8 cellular contexts compared by ENCODE assay signal in genomic region chr10:102120987-102121738, GRCh38. TPM values are rescaled to one million over a fixed set of nuclear protein-coding genes. Genes with fewer than 3 reads are reported as not detected.
DNase-seq lines count a peak whose midpoint lies in the region; ATAC-seq and TF ChIP-seq lines count a peak whose summit lies in the region.

No MANE protein-coding gene starts in this region.

- H3K27me3 Mint-ChIP-seq in CD4-positive, CD25-positive, alpha-beta regulatory T cell: no peaks in the 10 kb centered on the region
- H3K27me3 Mint-ChIP-seq in activated naive CD4-positive, alpha-beta T cell treated with anti-CD3 and anti-CD28 coated beads, Interleukin-2, amount 50 U/mL, for 24 hours: no peaks in the 10 kb centered on the region

- H3K27ac Mint-ChIP-seq in CD4-positive, CD25-positive, alpha-beta regulatory T cell: peak overlapping the region; percentile 89 to 99 (median 96)
- H3K27ac Mint-ChIP-seq in activated naive CD4-positive, alpha-beta T cell treated with anti-CD3 and anti-CD28 coated beads, Interleukin-2, amount 50 U/mL, for 24 hours: peak overlapping the region; percentile 90

- H3K4me1 ChIP-seq in CD4-positive, CD25-positive, alpha-beta regulatory T cell (ENCODE audit: control insufficient read depth, insufficient read depth, low read length, poor library complexity, severe bottlenecking): peaks cover 49% of the 10 kb centered on the region
- peaks cover 46% of the 10 kb centered on the region for H3K4me1 ChIP-seq in HUES48 (ENCODE audit: control insufficient read depth, insufficient read depth, low read length)
- peaks cover 43 to 49% of the 10 kb centered on the region in 2 experiments for H3K4me1 ChIP-seq in neutrophil (ENCODE audit: control insufficient read depth in 1 of 2, insufficient read depth in 1 of 2, low read depth in 1 of 2, low read length in 1 of 2)

- H3K9ac ChIP-seq in HUES48 (ENCODE audit: low read depth, low read length): peak overlapping the region; percentile 74

- no peaks in the 10 kb centered on the region for H3K27me3 ChIP-seq in CD4-positive, CD25-positive, alpha-beta regulatory T cell (ENCODE audit: control insufficient read depth, insufficient read depth, low read length)
- H3K27me3 ChIP-seq in HUES48 (ENCODE audit: control insufficient read depth, insufficient read depth, low read length): no peaks in the 10 kb centered on the region
- H3K27me3 ChIP-seq in neutrophil: no peaks in the 10 kb centered on the region

- DNase-seq in CD4-positive, CD25-positive, alpha-beta regulatory T cell: no peak
- peak; percentile 48 for DNase-seq in glomerular visceral epithelial cell (ENCODE audit: extremely low spot score)
- no peak for DNase-seq in activated CD4-positive, CD25-positive, alpha-beta regulatory T cell treated with anti-CD3 and anti-CD28 coated beads, Interleukin-2, amount 50 U/mL, for 72 hours

- peak overlapping the region; percentile 81 for H3K4me3 ChIP-seq in CD4-positive, CD25-positive, alpha-beta regulatory T cell (ENCODE audit: low read depth, low read length)
- H3K4me3 ChIP-seq in HUES48 (ENCODE audit: low read depth, low read length): peak overlapping the region; percentile 81
- H3K4me3 ChIP-seq in neutrophil (ENCODE audit: low read depth in 1 of 2, low read length in 1 of 2): peak overlapping the region; percentile 86 to 91

- no peaks in the 10 kb centered on the region for H3K9me3 ChIP-seq in CD4-positive, CD25-positive, alpha-beta regulatory T cell (ENCODE audit: control insufficient read depth in 2 of 2, low read length in 2 of 2)
- H3K9me3 ChIP-seq in HUES48 (ENCODE audit: control insufficient read depth, insufficient read depth, low read length) (no peaks in the 10 kb centered on the region), neutrophil (no peaks in the 10 kb centered on the region)

- ATAC-seq in CD4-positive, CD25-positive, alpha-beta regulatory T cell (ENCODE audit: low read depth in 2 of 2): no peak
- no peak for ATAC-seq in HG02885 (IDR thresholded peaks at IDR 0.05; ENCODE audit: poor library complexity, unreplicated experiment)
- ATAC-seq in GM19351 (IDR thresholded peaks at IDR 0.05; ENCODE audit: unreplicated experiment): no peak

- no peaks in the 10 kb centered on the region for H3K36me3 ChIP-seq in CD4-positive, CD25-positive, alpha-beta regulatory T cell (ENCODE audit: control insufficient read depth, insufficient read depth, low read length)
- H3K36me3 ChIP-seq in HUES48 (ENCODE audit: control insufficient read depth, insufficient read depth, low read length) (no peaks in the 10 kb centered on the region), neutrophil (no peaks in the 10 kb centered on the region)

- H3K36me3 Mint-ChIP-seq in CD4-positive, CD25-positive, alpha-beta regulatory T cell: no peaks in the 10 kb centered on the region
- no peaks in the 10 kb centered on the region for H3K36me3 Mint-ChIP-seq in activated naive CD4-positive, alpha-beta T cell treated with anti-CD3 and anti-CD28 coated beads, Interleukin-2, amount 50 U/mL, for 24 hours

- TF ChIP-seq CTCF in neutrophil (IDR thresholded peaks at IDR 0.05): no peak

- peak overlapping the region; percentile 90 to 96 (median 92) for H3K4me3 Mint-ChIP-seq in CD4-positive, CD25-positive, alpha-beta regulatory T cell
- peak overlapping the region; percentile 88 for H3K4me3 Mint-ChIP-seq in activated naive CD4-positive, alpha-beta T cell treated with anti-CD3 and anti-CD28 coated beads, Interleukin-2, amount 50 U/mL, for 24 hours

- peaks cover 6 to 55% (median 30%) of the 10 kb centered on the region in 4 donors for H3K4me1 Mint-ChIP-seq in CD4-positive, CD25-positive, alpha-beta regulatory T cell
- peaks cover 45% of the 10 kb centered on the region for H3K4me1 Mint-ChIP-seq in activated naive CD4-positive, alpha-beta T cell treated with anti-CD3 and anti-CD28 coated beads, Interleukin-2, amount 50 U/mL, for 24 hours

- peak overlapping the region; percentile 91 for H3K27ac ChIP-seq in CD4-positive, CD25-positive, alpha-beta regulatory T cell (ENCODE audit: insufficient read depth, low read length, poor library complexity, severe bottlenecking)
- H3K27ac ChIP-seq in HUES48 (ENCODE audit: low read depth, low read length) (peak overlapping the region; percentile 88), neutrophil (peak overlapping the region; percentile 98)

- H3K9me3 Mint-ChIP-seq in CD4-positive, CD25-positive, alpha-beta regulatory T cell: no peaks in the 10 kb centered on the region
- no peaks in the 10 kb centered on the region for H3K9me3 Mint-ChIP-seq in activated naive CD4-positive, alpha-beta T cell treated with anti-CD3 and anti-CD28 coated beads, Interleukin-2, amount 50 U/mL, for 24 hours

RNA-seq across cellular contexts. Expression of gene LDB1, which starts 1.0 kb away (rescaled TPM):
- total RNA-seq in CD4-positive, CD25-positive, alpha-beta regulatory T cell: 120 TPM
- polyA plus RNA-seq in CD4-positive, CD25-positive, alpha-beta regulatory T cell: 10 to 100 TPM; 18.1 to 30.5 (median 27.1) TPM

RNA-seq across cellular contexts. Expression of gene PPRC1, which starts 11.7 kb away (rescaled TPM):
- 35.3 TPM for total RNA-seq in CD4-positive, CD25-positive, alpha-beta regulatory T cell
- 10 to 100 TPM in 2 of 4 donors, 1 to 10 TPM in 2; 6.6 to 13.0 (median 8.7) TPM for polyA plus RNA-seq in CD4-positive, CD25-positive, alpha-beta regulatory T cell

RNA-seq across cellular contexts. Expression of gene NOLC1, which starts 31.0 kb away (rescaled TPM):
- total RNA-seq in CD4-positive, CD25-positive, alpha-beta regulatory T cell: 35.6 TPM
- 10 to 100 TPM; 29.5 to 46.5 (median 42.1) TPM for polyA plus RNA-seq in CD4-positive, CD25-positive, alpha-beta regulatory T cell

RNA-seq across cellular contexts. Expression of gene HPS6, which starts 56.0 kb away (rescaled TPM):
- total RNA-seq in CD4-positive, CD25-positive, alpha-beta regulatory T cell: 15.8 TPM
- 10 to 100 TPM; 27.2 to 36.2 (median 29.2) TPM for polyA plus RNA-seq in CD4-positive, CD25-positive, alpha-beta regulatory T cell
